12 cellular contexts compared by ENCODE assay signal in genomic region chrY:13738618-13739017, GRCh38. TPM values are rescaled to one million over a fixed set of nuclear protein-coding genes. Genes with fewer than 3 reads are reported as not detected.
A peak's percentile ranks its signal among the peaks of the same experiment; 100 is the strongest.
DNase-seq lines count a peak whose midpoint lies in the region; ATAC-seq and TF ChIP-seq lines count a peak whose summit lies in the region.
"Had no signal": no experiment of that assay in that cellular context is flagged by ENCODE, and none has a peak within 500 bp of the region (broad histone marks: within the 10 kb centered on the region; RNA-seq: fewer than 3 reads in every experiment).

No MANE protein-coding gene starts in this region.

- peak in 1 of 2 donors; percentile 62 for TF ChIP-seq RAD21 in liver (IDR thresholded peaks at IDR 0.05)

- no peak overlapping the region for H2AFZ ChIP-seq in GM23248
- H2AFZ ChIP-seq: neural progenitor cell had no signal

- no peaks in the 10 kb centered on the region for H3K27me3 Mint-ChIP-seq in activated CD8-positive, alpha-beta T cell treated with anti-CD3 and anti-CD28 coated beads for 36 hours

- peak; percentile 62 for TF ChIP-seq CTCF in activated CD8-positive, alpha-beta T cell treated with anti-CD3 and anti-CD28 coated beads for 36 hours (IDR thresholded peaks at IDR 0.05)
- TF ChIP-seq CTCF in liver (IDR thresholded peaks at IDR 0.05; ENCODE audit: low read depth, low read length, missing input control) = peak; percentile 31

- H4K20me1 ChIP-seq in GM23248 (ENCODE audit: insufficient read depth) = no peaks in the 10 kb centered on the region

- POLR2A ChIA-PET in activated CD8-positive, alpha-beta T cell treated with anti-CD3 and anti-CD28 coated beads for 36 hours (lab: Charles Lee) = no interaction called here

- no peak overlapping the region for H3K4me3 Mint-ChIP-seq in activated CD8-positive, alpha-beta T cell treated with anti-CD3 and anti-CD28 coated beads for 36 hours
- H3K4me3 Mint-ChIP-seq: neural progenitor cell had no signal

- no peaks in the 10 kb centered on the region for H3K9me2 ChIP-seq in GM23248 (ENCODE audit: insufficient read depth)

- intact Hi-C loops in activated CD8-positive, alpha-beta T cell treated with anti-CD3 and anti-CD28 coated beads for 36 hours (cut with micrococcal nuclease) = no loop called here
- intact Hi-C loops in left colon (cut with DNase I, micrococcal nuclease) = no loop called here

- no peaks in the 10 kb centered on the region for H3K27me3 ChIP-seq in GM23248 (replicated peaks; ENCODE audit: insufficient read depth)
- H3K27me3 ChIP-seq in liver (ENCODE audit: control insufficient read depth in 4 of 4, insufficient read depth in 4 of 4, low read length in 3 of 4) = no peaks in the 10 kb centered on the region
- H3K27me3 ChIP-seq: neural progenitor cell had no signal

- no peaks in the 10 kb centered on the region for H3K4me1 Mint-ChIP-seq in activated CD8-positive, alpha-beta T cell treated with anti-CD3 and anti-CD28 coated beads for 36 hours (ENCODE audit: low read depth)
- H3K4me1 Mint-ChIP-seq: neural progenitor cell had no signal

- H3K4me1 ChIP-seq in GM23248 (ENCODE audit: insufficient read depth) (no peaks in the 10 kb centered on the region), liver (ENCODE audit: control insufficient read depth in 4 of 4, insufficient read depth in 4 of 4, low read length in 3 of 4) (no peaks in the 10 kb centered on the region)
- H3K4me1 ChIP-seq: neural progenitor cell had no signal

- H3K27ac Mint-ChIP-seq in activated CD8-positive, alpha-beta T cell treated with anti-CD3 and anti-CD28 coated beads for 36 hours = no peak overlapping the region
- H3K27ac Mint-ChIP-seq: neural progenitor cell had no signal

- CTCF ChIA-PET in activated CD8-positive, alpha-beta T cell treated with anti-CD3 and anti-CD28 coated beads for 36 hours (lab: Charles Lee) = interaction anchor here (0.7 to 1.4 kb wide), 7 partner anchors 8 to 941 kb away, joined by 3 read pairs; no protein-coding TSS in a partner anchor

- H3K9ac ChIP-seq in GM23248 = no peak overlapping the region
- no peak overlapping the region for H3K9ac ChIP-seq in liver (ENCODE audit: low read depth in 1 of 2, low read length in 2 of 2)
- H3K9ac ChIP-seq: neural progenitor cell had no signal

- peak; percentile 46 for DNase-seq in CD1c-positive myeloid dendritic cell (ENCODE audit: extremely low spot score)
- peak; percentile 24 for DNase-seq in GM23248
- DNase-seq in activated CD8-positive, alpha-beta T cell treated with anti-CD3 and anti-CD28 coated beads for 36 hours = peak; percentile 48
- DNase-seq in NCI-H2196 treated with DMSO at 0.1 percent for 48 hours (lab: John Stamatoyannopoulos, UW; ENCODE audit: unreplicated experiment) = no peak
- no peak for DNase-seq in left colon
- no peak for DNase-seq in NCI-H82 (lab: John Stamatoyannopoulos, UW)
- DNase-seq: DMS53, Karpas-422 had no signal

- in situ Hi-C loops in GM23248 (cut with MboI) = no loop called here

- H3K79me2 ChIP-seq in GM23248 (ENCODE audit: insufficient read depth) = no peaks in the 10 kb centered on the region

- no peaks in the 10 kb centered on the region for H3K9me3 Mint-ChIP-seq in activated CD8-positive, alpha-beta T cell treated with anti-CD3 and anti-CD28 coated beads for 36 hours
- H3K9me3 Mint-ChIP-seq: neural progenitor cell had no signal

- 23 to 24% methylated on average over 10 of the region's 10 CpGs for WGBS in GM23248 (ENCODE audit: low coverage in 1 of 2, low lambda C conversion rate in 2 of 2, missing lambda C conversion rate in 2 of 2), 2 experiments
- WGBS in liver = 24% methylated on average over 10 of the region's 10 CpGs

- no peaks in the 10 kb centered on the region for H3K36me3 ChIP-seq in GM23248 (ENCODE audit: low read depth)
- H3K36me3 ChIP-seq in liver (ENCODE audit: control insufficient read depth in 4 of 4, insufficient read depth in 3 of 4, low read depth in 1 of 4, low read length in 3 of 4) = no peaks in the 10 kb centered on the region
- H3K36me3 ChIP-seq: neural progenitor cell had no signal

- H3K36me3 Mint-ChIP-seq in activated CD8-positive, alpha-beta T cell treated with anti-CD3 and anti-CD28 coated beads for 36 hours (ENCODE audit: low read depth) = no peaks in the 10 kb centered on the region
- H3K36me3 Mint-ChIP-seq: neural progenitor cell had no signal

- H3K4me2 ChIP-seq in GM23248 (ENCODE audit: unreplicated experiment) = no peak overlapping the region
- H3K4me2 ChIP-seq: neural progenitor cell had no signal

- ATAC-seq in activated CD8-positive, alpha-beta T cell treated with anti-CD3 and anti-CD28 coated beads for 36 hours = no peak
- ATAC-seq in HG03469 (IDR thresholded peaks at IDR 0.05; ENCODE audit: unreplicated experiment) (no peak), left colon (no peak)

- H3K27ac ChIP-seq in GM23248 (no peak overlapping the region), liver (ENCODE audit: low read depth in 1 of 2, low read length in 2 of 2) (no peak overlapping the region)
- H3K27ac ChIP-seq: neural progenitor cell had no signal

- H3F3A ChIP-seq in GM23248 (ENCODE audit: insufficient read depth) = no peaks in the 10 kb centered on the region

- H3K4me3 ChIP-seq in GM23248 = no peak overlapping the region
- no peak overlapping the region for H3K4me3 ChIP-seq in liver (ENCODE audit: low read depth in 1 of 3, low read length in 3 of 3)
- H3K4me3 ChIP-seq: neural progenitor cell had no signal

- H3K9me3 ChIP-seq in GM23248 (ENCODE audit: low read depth) (no peaks in the 10 kb centered on the region), liver (ENCODE audit: control insufficient read depth in 4 of 4, low read length in 3 of 4) (no peaks in the 10 kb centered on the region)

TF ChIP-seq in liver, 16 proteins besides CTCF, POLR2A, EP300 and RAD21:
- no peak for TF ChIP-seq HNF4G (IDR thresholded peaks at IDR 0.05)
- TF ChIP-seq TAF1 (conservative IDR thresholded peaks at IDR 0.05) = no peak
- no peak for TF ChIP-seq SP1 (IDR thresholded peaks at IDR 0.05)
- TF ChIP-seq GABPA (IDR thresholded peaks at IDR 0.05 in 1 of 2, conservative IDR thresholded peaks at IDR 0.05 in 1 of 2) = no peak
- no peak for TF ChIP-seq HNF4A (conservative IDR thresholded peaks at IDR 0.05)
- TF ChIP-seq FOXA1 (IDR thresholded peaks at IDR 0.05) = no peak
- no peak for TF ChIP-seq JUND (IDR thresholded peaks at IDR 0.05)
- no peak for TF ChIP-seq RXRA (IDR thresholded peaks at IDR 0.05)

RNA-seq across cellular contexts. Expression of gene TMSB4Y, which starts 34.9 kb away (rescaled TPM):
- total RNA-seq in GM23248 (2014; rRNA removed; shearing (Covaris generic)) = 0.43 TPM in 1 of 2 replicates, not detected in the other
- 0.33 and 1.0 TPM in 2 replicates for polyA plus RNA-seq in GM23248 (2016; fragmentation: Nextera tagmentation; extraction: Ambion mirVana)
- total RNA-seq in activated CD8-positive, alpha-beta T cell treated with anti-CD3 and anti-CD28 coated beads for 36 hours = 1 to 10 TPM; 1.4 to 1.6 TPM
- total RNA-seq in liver = under 1 TPM in 1 of 2 donors, not detected in 1; 0.79 TPM
- polyA plus RNA-seq in liver = under 1 TPM in 1 of 2 donors, not detected in 1; 0.38 TPM
- total RNA-seq in left colon = not detected
- total RNA-seq: cardiac septum had no signal

Comparison
In these comparisons a context has a peak if more than half of its experiments do, and no peak if none do; other contexts are left out.
1. DNase-seq: peak in CD1c-positive myeloid dendritic cell (single experiment), GM23248 (single experiment) and activated CD8-positive, alpha-beta T cell treated with anti-CD3 and anti-CD28 coated beads for 36 hours (single experiment); none in NCI-H2196 treated with DMSO at 0.1 percent for 48 hours (single experiment), left colon (0 of 2) and NCI-H82 (single experiment).